Comparison of ENCODE assay signal across 8 cellular contexts in the genomic region with DNA sequence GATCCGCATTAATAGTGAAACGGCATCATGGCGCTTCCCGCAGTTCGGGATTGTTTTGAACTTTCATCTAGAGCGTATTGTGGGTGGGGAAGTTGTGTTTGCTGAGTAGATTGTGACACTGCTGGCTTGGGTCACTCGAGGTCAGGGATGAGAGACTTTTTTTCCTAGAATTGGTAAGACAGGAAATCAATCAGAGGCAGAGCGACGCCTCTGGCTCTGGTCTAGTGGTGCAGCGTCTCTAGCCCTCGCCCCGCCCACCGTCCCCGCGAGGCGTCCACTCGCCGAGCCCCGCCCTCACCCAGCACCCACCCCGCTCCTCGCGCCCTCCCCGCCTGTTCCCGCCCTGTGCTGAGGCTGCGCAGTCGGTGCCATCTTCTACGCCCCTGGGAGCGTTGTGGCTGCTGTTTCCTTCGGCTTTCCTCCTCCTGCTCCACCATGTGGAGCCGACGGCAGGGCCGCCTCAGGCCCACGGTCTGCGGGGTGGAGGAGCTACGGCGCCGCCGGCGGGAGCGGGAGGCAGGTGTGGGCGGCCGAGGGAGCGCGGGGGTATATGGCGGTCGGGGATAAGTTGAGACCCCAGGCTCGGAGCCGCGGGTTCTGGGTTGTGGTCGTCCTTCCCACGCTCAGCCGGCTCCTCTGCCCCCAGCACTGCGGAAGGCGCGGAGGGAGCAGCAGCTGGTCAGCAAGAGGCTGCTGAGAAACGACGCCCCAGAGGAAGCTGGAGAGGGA. TPM values are rescaled to one million over a fixed set of nuclear protein-coding genes. Genes with fewer than 3 reads are reported as not detected.
DNase-seq lines count a peak whose midpoint lies in the region; FAIRE-seq and TF ChIP-seq lines count a peak whose summit lies in the region.

Gene TMCO6 (plus strand): TSS at position 359 of the 729 bp plus-strand sequence. CDS start 77 bp downstream, at position 436.

- H4K20me1 ChIP-seq in Loucy (ENCODE audit: insufficient read depth, low read length, poor library complexity, severe bottlenecking) (no peaks in the 10 kb centered on the region), neural cell (ENCODE audit: insufficient read depth) (no peaks in the 10 kb centered on the region)

- FAIRE-seq in H54 (lab: Jason Lieb, UNC): no peak

- H3K36me3 ChIP-seq in Loucy (ENCODE audit: insufficient read depth, low read length): no peaks in the 10 kb centered on the region
- H3K36me3 ChIP-seq in neural cell (ENCODE audit: insufficient read depth, low read length): no peaks in the 10 kb centered on the region
- H3K36me3 ChIP-seq in stomach: peaks cover 11 to 29% (median 28%) of the 10 kb centered on the region in 4 donors

- peak; percentile 66 for TF ChIP-seq CTCF in Loucy (conservative IDR thresholded peaks at IDR 0.05; ENCODE audit: low read length)
- peak; percentile 63 for TF ChIP-seq CTCF in neural cell (IDR thresholded peaks at IDR 0.05; ENCODE audit: poor library complexity, severe bottlenecking)
- peak in 5 of 7 experiments; percentile 45 to 79 (median 65) for TF ChIP-seq CTCF in stomach (IDR thresholded peaks at IDR 0.05)

- H3K4me1 ChIP-seq in Loucy (ENCODE audit: insufficient read depth, low read length, poor library complexity, severe bottlenecking) (peaks cover 10% of the 10 kb centered on the region), stomach (peaks cover 10 to 55% (median 36%) of the 10 kb centered on the region in 4 donors)

- TF ChIP-seq EP300 in neural cell (conservative IDR thresholded peaks at IDR 0.05; ENCODE audit: poor library complexity, severe bottlenecking) (no peak), stomach (IDR thresholded peaks at IDR 0.05) (no peak)

- no peaks in the 10 kb centered on the region for H3F3A ChIP-seq in Loucy (ENCODE audit: low read depth)
- no peaks in the 10 kb centered on the region for H3F3A ChIP-seq in neural cell (ENCODE audit: insufficient read depth, low read length, poor library complexity, severe bottlenecking)

- H3K4me2 ChIP-seq in Loucy (ENCODE audit: low read depth, low read length, poor library complexity, severe bottlenecking) (peak within 1 kb of the TSS; percentile 80), neural cell (ENCODE audit: low read length) (peak within 1 kb of the TSS; percentile 70)

- no peaks in the 10 kb centered on the region for H3K9me3 ChIP-seq in Loucy (ENCODE audit: insufficient read depth, low read depth, low read length)
- no peaks in the 10 kb centered on the region for H3K9me3 ChIP-seq in neural cell (ENCODE audit: low read length)
- H3K9me3 ChIP-seq in stomach: no peaks in the 10 kb centered on the region

- TF ChIP-seq POLR2A in H54 (IDR thresholded peaks at IDR 0.05; ENCODE audit: low read depth, low read length) (peak; percentile 75), Raji (IDR thresholded peaks at IDR 0.05; ENCODE audit: insufficient read depth, low read depth, low read length) (peak; percentile 96), stomach (IDR thresholded peaks at IDR 0.05) (no peak)

- TF ChIP-seq RAD21 in neural cell (conservative IDR thresholded peaks at IDR 0.05): no peak

- DNase-seq in ELR (ENCODE audit: low read depth) (peak; percentile 94), H54 (ENCODE audit: insufficient read length, low spot score) (peak; percentile 65), fibroblast of the conjunctiva (ENCODE audit: low read depth) (peak; percentile 93), stomach (peak; percentile 98)
- peak; percentile 96 for DNase-seq in activated effector memory CD4-positive, alpha-beta T cell treated with Interleukin-2 at 50 U/mL for 16 hours

- H3K4me3 ChIP-seq in Loucy (ENCODE audit: low read length, poor library complexity, severe bottlenecking) (peak within 1 kb of the TSS; percentile 75), neural cell (ENCODE audit: low read length) (peak within 1 kb of the TSS; percentile 81), stomach (peak within 1 kb of the TSS; percentile 73 to 91 (median 80))

- intact Hi-C loops in stomach (cut with DNase I; ENCODE audit: low total_unique reads): no loop called here

- WGBS in stomach, 5 donors: 1% methylated on average over 27 to 57 of the region's 57 CpGs

- H3K9me2 ChIP-seq in Loucy (replicated peaks; ENCODE audit: low read depth, low read length) (no peaks in the 10 kb centered on the region), neural cell (ENCODE audit: insufficient read depth, low read length) (no peaks in the 10 kb centered on the region)

- H3K27me3 ChIP-seq in Loucy (ENCODE audit: insufficient read depth, low read length, poor library complexity, severe bottlenecking): no peaks in the 10 kb centered on the region
- no peaks in the 10 kb centered on the region for H3K27me3 ChIP-seq in neural cell (ENCODE audit: insufficient read depth, low read depth, low read length)
- no peaks in the 10 kb centered on the region for H3K27me3 ChIP-seq in stomach

- H3K9ac ChIP-seq in Loucy (ENCODE audit: low read depth, low read length, poor library complexity, severe bottlenecking) (peak within 1 kb of the TSS; percentile 89), neural cell (ENCODE audit: low read length) (peak within 1 kb of the TSS; percentile 67)

- peaks cover 9% of the 10 kb centered on the region; the same call in 1 of the 2 replicates for H3K79me2 ChIP-seq in Loucy (ENCODE audit: insufficient read depth, low read length)
- no peaks in the 10 kb centered on the region for H3K79me2 ChIP-seq in neural cell (replicated peaks; ENCODE audit: insufficient read depth, low read length)

- H3K27ac ChIP-seq in neural cell (ENCODE audit: low read length) (peak within 1 kb of the TSS; percentile 44), stomach (peak within 1 kb of the TSS; percentile 86 to 94 (median 93))

- H2AFZ ChIP-seq in Loucy (ENCODE audit: low read length) (peak within 1 kb of the TSS; percentile 93), neural cell (ENCODE audit: low read depth, low read length) (peak within 1 kb of the TSS; percentile 51)

TF ChIP-seq in neural cell, 6 proteins besides CTCF, POLR2A, EP300 and RAD21:
- TF ChIP-seq SMC3 (conservative IDR thresholded peaks at IDR 0.05; ENCODE audit: poor library complexity): peak; percentile 22
- TF ChIP-seq, protein P1, sequence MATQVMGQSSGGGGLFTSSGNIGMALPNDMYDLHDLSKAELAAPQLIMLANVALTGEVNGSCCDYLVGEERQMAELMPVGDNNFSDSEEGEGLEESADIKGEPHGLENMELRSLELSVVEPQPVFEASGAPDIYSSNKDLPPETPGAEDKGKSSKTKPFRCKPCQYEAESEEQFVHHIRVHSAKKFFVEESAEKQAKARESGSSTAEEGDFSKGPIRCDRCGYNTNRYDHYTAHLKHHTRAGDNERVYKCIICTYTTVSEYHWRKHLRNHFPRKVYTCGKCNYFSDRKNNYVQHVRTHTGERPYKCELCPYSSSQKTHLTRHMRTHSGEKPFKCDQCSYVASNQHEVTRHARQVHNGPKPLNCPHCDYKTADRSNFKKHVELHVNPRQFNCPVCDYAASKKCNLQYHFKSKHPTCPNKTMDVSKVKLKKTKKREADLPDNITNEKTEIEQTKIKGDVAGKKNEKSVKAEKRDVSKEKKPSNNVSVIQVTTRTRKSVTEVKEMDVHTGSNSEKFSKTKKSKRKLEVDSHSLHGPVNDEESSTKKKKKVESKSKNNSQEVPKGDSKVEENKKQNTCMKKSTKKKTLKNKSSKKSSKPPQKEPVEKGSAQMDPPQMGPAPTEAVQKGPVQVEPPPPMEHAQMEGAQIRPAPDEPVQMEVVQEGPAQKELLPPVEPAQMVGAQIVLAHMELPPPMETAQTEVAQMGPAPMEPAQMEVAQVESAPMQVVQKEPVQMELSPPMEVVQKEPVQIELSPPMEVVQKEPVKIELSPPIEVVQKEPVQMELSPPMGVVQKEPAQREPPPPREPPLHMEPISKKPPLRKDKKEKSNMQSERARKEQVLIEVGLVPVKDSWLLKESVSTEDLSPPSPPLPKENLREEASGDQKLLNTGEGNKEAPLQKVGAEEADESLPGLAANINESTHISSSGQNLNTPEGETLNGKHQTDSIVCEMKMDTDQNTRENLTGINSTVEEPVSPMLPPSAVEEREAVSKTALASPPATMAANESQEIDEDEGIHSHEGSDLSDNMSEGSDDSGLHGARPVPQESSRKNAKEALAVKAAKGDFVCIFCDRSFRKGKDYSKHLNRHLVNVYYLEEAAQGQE (IDR thresholded peaks at IDR 0.05; ENCODE audit: borderline replicate concordance): no peak
- no peak for TF ChIP-seq TAF1 (IDR thresholded peaks at IDR 0.05; ENCODE audit: low read depth)
- peak; percentile 84 for TF ChIP-seq MXI1 (conservative IDR thresholded peaks at IDR 0.05; ENCODE audit: poor library complexity, severe bottlenecking)
- TF ChIP-seq EZH2 (IDR thresholded peaks at IDR 0.05; ENCODE audit: borderline replicate concordance, insufficient read depth, low read length, poor library complexity, severe bottlenecking): no peak
- TF ChIP-seq POLR2AphosphoS5 (IDR thresholded peaks at IDR 0.05): peak; percentile 62

RNA-seq across cellular contexts. Expression of gene TMCO6, which starts in this region (rescaled TPM):
- polyA plus RNA-seq in neural cell (23.5 and 37.5 TPM in 2 replicates), stomach (10 to 100 TPM in 1 of 3 donors, 1 to 10 TPM in 2; 6.8 to 15.5 (median 7.9) TPM)
- polyA minus RNA-seq in neural cell: 5.1 and 9.1 TPM in 2 replicates
- 10 to 100 TPM in 2 of 5 donors, 1 to 10 TPM in 3; 4.0 to 40.8 (median 7.0) TPM for total RNA-seq in stomach

Comparison
In these comparisons a context has a peak if more than half of its experiments do, and no peak if none do; other contexts are left out.
1. Peak in every context shown above with its lines: DNase-seq, H3K4me3 ChIP-seq and H3K27ac ChIP-seq.
2. POLR2A ChIP-seq: peak in H54 (single experiment) and Raji (single experiment); none in stomach (0 of 4).